ENCODE assay signal across 8 cellular contexts in the genomic region with DNA sequence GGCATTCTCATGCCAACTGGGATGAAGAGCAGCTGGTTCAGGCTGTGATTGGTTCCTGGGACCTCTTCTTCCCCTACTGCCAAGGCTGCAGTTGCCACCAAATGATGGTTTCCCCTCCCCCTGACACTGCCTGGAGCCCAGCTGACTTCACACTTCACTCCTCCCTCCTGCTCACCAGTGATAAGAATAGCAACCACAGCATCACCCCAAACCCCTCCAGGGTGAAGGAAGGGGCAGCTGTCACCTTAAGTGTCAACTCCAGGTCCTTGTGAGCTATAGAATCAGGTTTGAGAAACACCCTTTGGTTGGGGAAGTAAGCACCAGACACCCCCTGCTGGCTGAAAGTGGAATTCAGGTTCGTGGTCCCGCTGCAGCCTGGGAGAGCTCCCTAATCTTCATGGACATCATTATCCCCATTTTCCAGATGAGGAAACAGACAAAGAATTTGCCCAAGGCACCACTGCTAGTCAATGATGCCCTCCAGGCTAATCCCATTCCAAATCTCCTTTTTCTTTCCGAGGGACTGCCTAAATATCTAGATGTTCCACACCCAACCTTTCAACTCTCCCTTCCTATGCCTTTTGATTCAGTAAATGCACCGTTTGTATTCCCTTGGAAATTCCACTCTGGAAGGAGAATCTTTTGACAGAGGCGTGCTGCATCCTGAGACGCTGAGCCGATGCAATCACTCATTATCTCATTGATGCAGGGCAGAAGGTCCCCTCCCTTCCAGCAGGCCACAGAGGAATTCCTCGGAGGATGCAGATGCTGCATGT. TPM values are rescaled to one million over a fixed set of nuclear protein-coding genes. Genes with fewer than 3 reads are reported as not detected.
DNase-seq lines count a peak whose midpoint lies in the region; TF ChIP-seq lines count a peak whose summit lies in the region.

No MANE protein-coding gene starts in this region.

- TF ChIP-seq CTCF in esophagus squamous epithelium (IDR thresholded peaks at IDR 0.05): peak; percentile 35 to 81 (median 56)
- peak; percentile 84 for TF ChIP-seq CTCF in nephron progenitor cell (IDR thresholded peaks at IDR 0.05)
- TF ChIP-seq CTCF in thyroid gland (IDR thresholded peaks at IDR 0.05): peak in 4 of 6 experiments; percentile 23 to 57 (median 38)

- no peak overlapping the region for H3K27ac Mint-ChIP-seq in nephron progenitor cell

- H3K4me3 ChIP-seq in esophagus squamous epithelium (no peak overlapping the region), thyroid gland (replicated peaks in 1 of 3) (no peak overlapping the region)

- no peak overlapping the region for H3K4me3 Mint-ChIP-seq in nephron progenitor cell

- 11 to 28% methylated on average over 7 to 8 of the region's 8 CpGs for WGBS in esophagus squamous epithelium, 2 donors
- 29 to 30% methylated on average over 8 of the region's 8 CpGs for WGBS in thyroid gland, 2 donors

- H3K9me3 ChIP-seq in esophagus squamous epithelium: no peaks in the 10 kb centered on the region
- H3K9me3 ChIP-seq in thyroid gland: no peaks in the 10 kb centered on the region

- H3K27ac ChIP-seq in esophagus squamous epithelium: no peak overlapping the region
- no peak overlapping the region for H3K27ac ChIP-seq in thyroid gland

- peak; percentile 66 for DNase-seq in NCI-H82 (lab: John Stamatoyannopoulos, UW)
- DNase-seq in NCI-H82 treated with DMSO at 0.1 percent for 48 hours (lab: John Stamatoyannopoulos, UW; ENCODE audit: unreplicated experiment): no peak
- DNase-seq in NCI-H2171 treated with DMSO at 0.1 percent for 48 hours (lab: John Stamatoyannopoulos, UW): peak; percentile 73
- DNase-seq in activated CD8-positive, alpha-beta memory T cell treated with anti-CD3 and anti-CD28 coated beads for 48 hours (ENCODE audit: low read depth in 2 of 3, low spot score in 2 of 3): peak in 2 of 3 experiments; percentile 28 to 31
- no peak for DNase-seq in esophagus squamous epithelium (lab: John Stamatoyannopoulos, UW)
- peak; percentile 79 for DNase-seq in nephron progenitor cell
- DNase-seq in thyroid gland: peak; percentile 13 to 27
- no peak for DNase-seq in occipital lobe (lab: John Stamatoyannopoulos, UW)

- H3K27me3 ChIP-seq in esophagus squamous epithelium: peaks cover 0 to 42% (median 0%) of the 10 kb centered on the region in 4 donors
- no peaks in the 10 kb centered on the region for H3K27me3 ChIP-seq in thyroid gland

- no peak for TF ChIP-seq POLR2A in esophagus squamous epithelium (IDR thresholded peaks at IDR 0.05)
- TF ChIP-seq POLR2A in thyroid gland (IDR thresholded peaks at IDR 0.05): no peak

- H3K9me3 Mint-ChIP-seq in nephron progenitor cell: peaks cover 5% of the 10 kb centered on the region

- peaks cover 42% of the 10 kb centered on the region for H3K27me3 Mint-ChIP-seq in nephron progenitor cell (ENCODE audit: low read depth, poor library complexity)

- H3K4me1 ChIP-seq in esophagus squamous epithelium (no peaks in the 10 kb centered on the region), thyroid gland (no peaks in the 10 kb centered on the region)

- intact Hi-C loops in esophagus squamous epithelium (cut with DNase I) (loop anchor here (5.0 kb wide), 1 partner anchor 526 kb away; no protein-coding TSS in a partner anchor), thyroid gland (cut with DNase I) (no loop called here)

- H3K36me3 ChIP-seq in esophagus squamous epithelium (no peaks in the 10 kb centered on the region), thyroid gland (no peaks in the 10 kb centered on the region)

- H3K36me3 Mint-ChIP-seq in nephron progenitor cell (ENCODE audit: low read depth): no peaks in the 10 kb centered on the region

- peaks cover 49% of the 10 kb centered on the region for H3K4me1 Mint-ChIP-seq in nephron progenitor cell

RNA-seq across cellular contexts. Expression of gene UQCRFS1, which starts 50.5 kb away (rescaled TPM):
- total RNA-seq in esophagus squamous epithelium (10 to 100 TPM; 23.7 to 41.1 (median 36.9) TPM), thyroid gland (10 to 100 TPM; 19.9 to 49.0 (median 31.9) TPM), occipital lobe (30.3 TPM)

Comparison
In these comparisons a context has a peak if more than half of its experiments do, and no peak if none do; other contexts are left out.
1. DNase-seq: peak in NCI-H82 (single experiment), NCI-H2171 treated with DMSO at 0.1 percent for 48 hours (single experiment), activated CD8-positive, alpha-beta memory T cell treated with anti-CD3 and anti-CD28 coated beads for 48 hours (2 of 3), nephron progenitor cell (single experiment) and thyroid gland (2 of 2); none in NCI-H82 treated with DMSO at 0.1 percent for 48 hours (single experiment), esophagus squamous epithelium (single experiment) and occipital lobe (single experiment).
2. Peak in every context shown above with its lines, with median percentiles within 50 percentile points of each other: CTCF ChIP-seq.